ENCODE assay signal across 9 cellular contexts in the genomic region with DNA sequence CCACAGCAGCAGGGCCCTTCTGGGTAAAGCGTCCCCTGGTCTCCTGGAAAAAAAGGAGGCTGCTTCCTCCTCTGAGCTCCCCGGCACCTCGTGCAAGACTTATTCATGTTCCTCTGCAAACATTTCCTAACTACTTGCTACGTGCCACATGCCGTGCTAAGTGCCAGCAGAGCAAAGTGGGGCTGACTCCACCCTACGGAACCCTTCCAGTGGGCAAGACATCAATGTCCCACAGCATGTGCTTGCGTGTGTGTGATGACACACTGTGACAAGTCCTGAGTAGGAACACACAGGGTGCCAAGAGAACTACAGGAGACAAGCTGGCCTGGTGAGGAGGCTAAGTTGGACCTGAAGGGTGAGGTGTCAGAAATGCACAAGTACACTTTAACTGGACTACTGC. TPM values are rescaled to one million over a fixed set of nuclear protein-coding genes. Genes with fewer than 3 reads are reported as not detected.
A peak's percentile ranks its signal among the peaks of the same experiment; 100 is the strongest.
DNase-seq lines count a peak whose midpoint lies in the region; ATAC-seq and TF ChIP-seq lines count a peak whose summit lies in the region.
"Had no signal": no experiment of that assay in that cellular context is flagged by ENCODE, and none has a peak within 500 bp of the region (broad histone marks: within the 10 kb centered on the region; RNA-seq: fewer than 3 reads in every experiment).

No MANE protein-coding gene starts in this region.

- H3K27ac ChIP-seq in VCaP: peak overlapping the region; percentile 76
- H3K27ac ChIP-seq in suprapubic skin: peak overlapping the region; percentile 80

- H3K4me3 Mint-ChIP-seq in activated CD4-positive, alpha-beta T cell treated with anti-CD3 and anti-CD28 coated beads, Interleukin-2, amount 10 ng/mL, durations not matched to agents 24 days and 14 days: peak overlapping the region; percentile 68

- DNase-seq in activated CD4-positive, alpha-beta T cell treated with anti-CD3 and anti-CD28 coated beads, Interleukin-2, amount 10 ng/mL, durations not matched to agents 24 days and 14 days: no peak
- DNase-seq in activated CD4-positive, alpha-beta T cell treated with anti-CD3 and anti-CD28 coated beads, Interleukin-2, amount 50 U/mL, for 1 hour: no peak
- peak; percentile 53 for DNase-seq in left cardiac atrium
- DNase-seq in suprapubic skin (ENCODE audit: low spot score in 2 of 2): peak in 1 of 2 donors; percentile 87
- no peak for DNase-seq in SK-N-DZ (ENCODE audit: low spot score)
- DNase-seq: NCI-H524 had no signal

- H3K36me3 ChIP-seq in suprapubic skin: no peaks in the 10 kb centered on the region

- H3K27ac Mint-ChIP-seq in activated CD4-positive, alpha-beta T cell treated with anti-CD3 and anti-CD28 coated beads, Interleukin-2, amount 10 ng/mL, durations not matched to agents 24 days and 14 days: peak overlapping the region; percentile 77

- no peaks in the 10 kb centered on the region for H3K27me3 Mint-ChIP-seq in activated CD4-positive, alpha-beta T cell treated with anti-CD3 and anti-CD28 coated beads, Interleukin-2, amount 10 ng/mL, durations not matched to agents 24 days and 14 days

- TF ChIP-seq POLR2A in suprapubic skin (IDR thresholded peaks at IDR 0.05): no peak

- no peak overlapping the region for H3K4me3 ChIP-seq in suprapubic skin

- H3K4me1 Mint-ChIP-seq in activated CD4-positive, alpha-beta T cell treated with anti-CD3 and anti-CD28 coated beads, Interleukin-2, amount 10 ng/mL, durations not matched to agents 24 days and 14 days: peaks cover 69% of the 10 kb centered on the region

- intact Hi-C loops in activated CD4-positive, alpha-beta T cell treated with anti-CD3 and anti-CD28 coated beads, Interleukin-2, amount 10 ng/mL, durations not matched to agents 24 days and 14 days (cut with micrococcal nuclease): loop anchor here (2.0 kb wide), 1 partner anchor 14 kb away; no protein-coding TSS in a partner anchor
- intact Hi-C loops in left cardiac atrium (cut with DNase I): no loop called here

- ATAC-seq in left cardiac atrium (peak; percentile 17 to 71), HG02610 (IDR thresholded peaks at IDR 0.05; ENCODE audit: unreplicated experiment) (no peak), HG02840 (IDR thresholded peaks at IDR 0.05; ENCODE audit: low FRiP score, unreplicated experiment) (no peak)

- no peaks in the 10 kb centered on the region for H3K27me3 ChIP-seq in suprapubic skin

- H3K9me3 ChIP-seq in suprapubic skin: no peaks in the 10 kb centered on the region

- no peaks in the 10 kb centered on the region for H3K9me3 Mint-ChIP-seq in activated CD4-positive, alpha-beta T cell treated with anti-CD3 and anti-CD28 coated beads, Interleukin-2, amount 10 ng/mL, durations not matched to agents 24 days and 14 days

- H3K4me1 ChIP-seq in suprapubic skin: peaks cover 57% of the 10 kb centered on the region

- peaks cover 50% of the 10 kb centered on the region for H3K36me3 Mint-ChIP-seq in activated CD4-positive, alpha-beta T cell treated with anti-CD3 and anti-CD28 coated beads, Interleukin-2, amount 10 ng/mL, durations not matched to agents 24 days and 14 days (ENCODE audit: low read depth)

- 21% methylated on average over 7 of the region's 7 CpGs for WGBS in suprapubic skin

- TF ChIP-seq CTCF in VCaP (conservative IDR thresholded peaks at IDR 0.05) (no peak), suprapubic skin (IDR thresholded peaks at IDR 0.05) (no peak)

- no peak for TF ChIP-seq EP300 in suprapubic skin (IDR thresholded peaks at IDR 0.05)

RNA-seq across cellular contexts. Expression of a gene that starts 57.4 kb away (rescaled TPM):
- 368 and 370 TPM in 2 replicates for total RNA-seq in activated CD4-positive, alpha-beta T cell treated with anti-CD3 and anti-CD28 coated beads, Interleukin-2, amount 10 ng/mL, durations not matched to agents 24 days and 14 days
- 10 to 100 TPM; 17.5 to 22.4 TPM for total RNA-seq in left cardiac atrium
- total RNA-seq in suprapubic skin: 10 to 100 TPM; 37.3 to 50.1 (median 42.6) TPM
- 15.0 and 18.2 TPM in 2 replicates for polyA plus RNA-seq in SK-N-DZ (2014; cell fraction: cytosol; rRNA removed)
- 27.2 and 58.4 TPM in 2 replicates for polyA plus RNA-seq in SK-N-DZ (2014; cell fraction: nucleus; rRNA removed)

Comparison
In these comparisons a context has a peak if more than half of its experiments do, and no peak if none do; other contexts are left out.
1. ATAC-seq: peak in left cardiac atrium (2 of 2); none in HG02610 (single experiment) and HG02840 (single experiment).